In genomic region chr17:61390479-61390791, GRCh38 we compare ENCODE assay signal across 13 cellular contexts. TPM values are rescaled to one million over a fixed set of nuclear protein-coding genes. Genes with fewer than 3 reads are reported as not detected.
"Had no signal": no experiment of that assay in that cellular context is flagged by ENCODE, and none has a peak within 500 bp of the region (broad histone marks: within the 10 kb centered on the region; RNA-seq: fewer than 3 reads in every experiment).

No MANE protein-coding gene starts in this region.

- H3K4me3 ChIP-seq: lung, vagina had no signal

- H3K9me3 ChIP-seq: ascending aorta, esophagus squamous epithelium, psoas muscle, thoracic aorta, vagina had no signal

- H3K9me3 Mint-ChIP-seq: activated T-cell treated with anti-CD3 and anti-CD28 coated beads, Interleukin-2, amount 50 U/mL, for 72 hours; naive thymus-derived CD4-positive, alpha-beta T cell; stimulated activated naive CD8-positive, alpha-beta T cell treated with anti-CD3 and anti-CD28 coated beads, Interleukin-15, amount 100 ng/mL, for 72 hours; T-helper 2 cell treated with Interferon-gamma antibody and Interleukin-4, amounts not matched to agents 5 μg/mL and 100 μg/mL, for 36 hours had no signal

- H3K27ac Mint-ChIP-seq: activated T-cell treated with anti-CD3 and anti-CD28 coated beads, Interleukin-2, amount 50 U/mL, for 72 hours; naive thymus-derived CD4-positive, alpha-beta T cell; stimulated activated naive CD8-positive, alpha-beta T cell treated with anti-CD3 and anti-CD28 coated beads, Interleukin-15, amount 100 ng/mL, for 72 hours; T-helper 2 cell treated with Interferon-gamma antibody and Interleukin-4, amounts not matched to agents 5 μg/mL and 100 μg/mL, for 36 hours had no signal

- H3K4me1 ChIP-seq: foreskin keratinocyte had no signal

- H3K27ac ChIP-seq: ascending aorta, foreskin keratinocyte, psoas muscle, thoracic aorta had no signal

- DNase-seq: esophagus squamous epithelium, foreskin keratinocyte, SW 1271 had no signal

- H3K27me3 ChIP-seq: ascending aorta, vagina had no signal

- H3K36me3 ChIP-seq: ascending aorta, esophagus squamous epithelium, thoracic aorta, vagina had no signal

- H3K4me3 Mint-ChIP-seq: activated T-cell treated with anti-CD3 and anti-CD28 coated beads, Interleukin-2, amount 50 U/mL, for 72 hours; naive thymus-derived CD4-positive, alpha-beta T cell; stimulated activated naive CD8-positive, alpha-beta T cell treated with anti-CD3 and anti-CD28 coated beads, Interleukin-15, amount 100 ng/mL, for 72 hours; T-helper 2 cell treated with Interferon-gamma antibody and Interleukin-4, amounts not matched to agents 5 μg/mL and 100 μg/mL, for 36 hours had no signal

RNA-seq across cellular contexts. Expression of gene TBX2, which starts 9.2 kb away (rescaled TPM):
- total RNA-seq: foreskin keratinocyte; naive thymus-derived CD4-positive, alpha-beta T cell had no signal
- polyA plus RNA-seq: foreskin keratinocyte; keratinocyte; naive thymus-derived CD4-positive, alpha-beta T cell had no signal
